ENCODE assay signal across 7 cellular contexts in genomic region chr7:33061282-33061928, GRCh38. TPM values are rescaled to one million over a fixed set of nuclear protein-coding genes. Genes with fewer than 3 reads are reported as not detected.
DNase-seq lines count a peak whose midpoint lies in the region; ATAC-seq and TF ChIP-seq lines count a peak whose summit lies in the region.

No MANE protein-coding gene starts in this region.

- no peak for TF ChIP-seq CTCF in GM23338 (conservative IDR thresholded peaks at IDR 0.05; ENCODE audit: low read depth in 2 of 2)
- no peak for TF ChIP-seq CTCF in retinal pigment epithelial cell (conservative IDR thresholded peaks at IDR 0.05; ENCODE audit: low read depth, low read length)

- H3K36me3 ChIP-seq in GM23338 (ENCODE audit: insufficient read depth): no peaks in the 10 kb centered on the region

- no peak overlapping the region for H3K27ac Mint-ChIP-seq in GM23338

- H3K4me2 ChIP-seq in GM23338: peak overlapping the region; percentile 81

- no peaks in the 10 kb centered on the region for H3K27me3 ChIP-seq in GM23338 (ENCODE audit: insufficient read depth)

- H4K20me1 ChIP-seq in GM23338 (replicated peaks; ENCODE audit: insufficient read depth): peaks cover 36% of the 10 kb centered on the region

- no peak overlapping the region for H3K27ac ChIP-seq in GM23338 (ENCODE audit: low read depth)
- peak overlapping the region; percentile 81 for H3K27ac ChIP-seq in epithelial cell of prostate

- H3K4me1 ChIP-seq in GM23338 (ENCODE audit: insufficient read depth): peaks cover 17% of the 10 kb centered on the region; the same call in 1 of the 2 replicates

- peaks cover 27% of the 10 kb centered on the region for H3K9me3 Mint-ChIP-seq in GM23338

- H3F3A ChIP-seq in GM23338 (replicated peaks; ENCODE audit: low read depth): no peaks in the 10 kb centered on the region

- peaks cover 6% of the 10 kb centered on the region for H3K27me3 Mint-ChIP-seq in GM23338 (ENCODE audit: insufficient read depth, low read depth, poor library complexity)

- ATAC-seq in GM23338 (no peak), GM18519 (IDR thresholded peaks at IDR 0.05; ENCODE audit: low FRiP score, unreplicated experiment) (no peak)

- peak overlapping the region; percentile 73 for H3K4me3 ChIP-seq in GM23338
- peak overlapping the region; percentile 86 for H3K4me3 ChIP-seq in retinal pigment epithelial cell (ENCODE audit: low read length)

- peak overlapping the region; percentile 94 for H3K4me3 Mint-ChIP-seq in GM23338

- H3K9me2 ChIP-seq in GM23338 (ENCODE audit: insufficient read depth): no peaks in the 10 kb centered on the region

- H2AFZ ChIP-seq in GM23338: no peak overlapping the region

- peaks cover 27% of the 10 kb centered on the region for H3K36me3 Mint-ChIP-seq in GM23338 (ENCODE audit: low read depth)

- H3K4me1 Mint-ChIP-seq in GM23338: peaks cover 15% of the 10 kb centered on the region

- H3K79me2 ChIP-seq in GM23338 (replicated peaks; ENCODE audit: insufficient read depth): peaks cover 59% of the 10 kb centered on the region

- DNase-seq in GM23338 (ENCODE audit: low spot score): no peak
- DNase-seq in OCI-M1 (lab: John Stamatoyannopoulos, UW): peak; percentile 20
- DNase-seq in epithelial cell of prostate (ENCODE audit: low read depth, low spot score): no peak
- no peak for DNase-seq in retinal pigment epithelial cell (ENCODE audit: low read depth)
- no peak for DNase-seq in Ammon's horn (ENCODE audit: low spot score)
- DNase-seq in activated CD4-positive, alpha-beta T cell treated with anti-CD3 and anti-CD28 coated beads for 4 hours: no peak

TF ChIP-seq in GM23338, 12 proteins besides CTCF, POLR2A, EP300 and RAD21:
- TF ChIP-seq NANOG (IDR thresholded peaks at IDR 0.05; ENCODE audit: borderline replicate concordance): no peak

RNA-seq across cellular contexts. Expression of gene NT5C3A, which starts 1.2 kb away (rescaled TPM):
- 28.5 and 36.8 TPM in 2 replicates for total RNA-seq in GM23338 (2014; rRNA removed; shearing (Covaris generic))
- 42.8 and 45.8 TPM in 2 replicates for polyA plus RNA-seq in GM23338 (2016; fragmentation: Nextera tagmentation; extraction: Ambion mirVana)

RNA-seq across cellular contexts. Expression of gene RP9, which starts 47.8 kb away (rescaled TPM):
- 3.3 and 8.7 TPM in 2 replicates for total RNA-seq in GM23338 (2014; rRNA removed; shearing (Covaris generic))
- 40.8 and 43.2 TPM in 2 replicates for polyA plus RNA-seq in GM23338 (2016; fragmentation: Nextera tagmentation; extraction: Ambion mirVana)
